ENCODE assay signal across 10 cellular contexts in genomic region chr7:86785641-86786040, GRCh38.
DNase-seq lines count a peak whose midpoint lies in the region; ATAC-seq and TF ChIP-seq lines count a peak whose summit lies in the region.
"Had no signal": no experiment of that assay in that cellular context is flagged by ENCODE, and none has a peak within 500 bp of the region (broad histone marks: within the 10 kb centered on the region; RNA-seq: fewer than 3 reads in every experiment).

No MANE protein-coding gene starts in this region.

- in situ Hi-C loops in ACHN (cut with HindIII; ENCODE audit: low pct_ligation_motif_present, low pct_unique_long_range_greater_than_20kb, low sequenced_read_pairs): no loop called here

- H3K9me3 Mint-ChIP-seq in activated naive CD8-positive, alpha-beta T cell treated with anti-CD3 and anti-CD28 coated beads, Interleukin-2, amount 50 U/mL, for 24 hours: no peaks in the 10 kb centered on the region

- H3K27ac Mint-ChIP-seq in activated naive CD8-positive, alpha-beta T cell treated with anti-CD3 and anti-CD28 coated beads, Interleukin-2, amount 50 U/mL, for 24 hours: no peak overlapping the region

- H3K4me3 ChIP-seq in GM12864 (ENCODE audit: low read depth, low read length): no peak overlapping the region
- H3K4me3 ChIP-seq: uterus had no signal

- peak; percentile 84 for ATAC-seq in GM19395 (IDR thresholded peaks at IDR 0.05; ENCODE audit: unreplicated experiment)
- ATAC-seq in HG02840 (IDR thresholded peaks at IDR 0.05; ENCODE audit: low FRiP score, unreplicated experiment): peak; percentile 54
- ATAC-seq in HG03521 (IDR thresholded peaks at IDR 0.05; ENCODE audit: unreplicated experiment): peak; percentile 69
- ATAC-seq in activated naive CD8-positive, alpha-beta T cell treated with anti-CD3 and anti-CD28 coated beads, Interleukin-2, amount 50 U/mL, for 24 hours: no peak

- H3K27me3 Mint-ChIP-seq in activated naive CD8-positive, alpha-beta T cell treated with anti-CD3 and anti-CD28 coated beads, Interleukin-2, amount 50 U/mL, for 24 hours: no peaks in the 10 kb centered on the region

- no peaks in the 10 kb centered on the region for H3K36me3 Mint-ChIP-seq in activated naive CD8-positive, alpha-beta T cell treated with anti-CD3 and anti-CD28 coated beads, Interleukin-2, amount 50 U/mL, for 24 hours (ENCODE audit: low read depth)

- DNase-seq in GM12864 (ENCODE audit: low read depth) (peak; percentile 91), iPS-NIHi7 (ENCODE audit: extremely low spot score) (no peak), ACHN (no peak)
- no peak for DNase-seq in stimulated activated CD4-positive, alpha-beta T cell treated with anti-CD3 and anti-CD28 coated beads, Interleukin-15, amount 100 ng/mL, for 24 hours
- DNase-seq in activated naive CD8-positive, alpha-beta T cell treated with anti-CD3 and anti-CD28 coated beads, Interleukin-2, amount 50 U/mL, for 24 hours: no peak
- DNase-seq: SHP77 treated with DMSO at 0.1 percent for 48 hours, uterus had no signal

- TF ChIP-seq CTCF in GM12864 (IDR thresholded peaks at IDR 0.05; ENCODE audit: low read depth, low read length, missing control alignments): no peak

- H3K4me1 Mint-ChIP-seq in activated naive CD8-positive, alpha-beta T cell treated with anti-CD3 and anti-CD28 coated beads, Interleukin-2, amount 50 U/mL, for 24 hours: no peaks in the 10 kb centered on the region

- no peak overlapping the region for H3K4me3 Mint-ChIP-seq in activated naive CD8-positive, alpha-beta T cell treated with anti-CD3 and anti-CD28 coated beads, Interleukin-2, amount 50 U/mL, for 24 hours
